In genomic region chr1:245201201-245201600, GRCh38 we compare ENCODE assay signal across 24 cellular contexts. TPM values are rescaled to one million over a fixed set of nuclear protein-coding genes. Genes with fewer than 3 reads are reported as not detected.
DNase-seq lines count a peak whose midpoint lies in the region; ATAC-seq, FAIRE-seq and TF ChIP-seq lines count a peak whose summit lies in the region.
"Had no signal": no experiment of that assay in that cellular context is flagged by ENCODE, and none has a peak within 500 bp of the region (broad histone marks: within the 10 kb centered on the region; RNA-seq: fewer than 3 reads in every experiment).

No MANE protein-coding gene starts in this region.

- H3K4me1 Mint-ChIP-seq in GM23338 (peaks cover 33% of the 10 kb centered on the region), neural progenitor cell (peaks cover 56% of the 10 kb centered on the region)
- H3K4me1 Mint-ChIP-seq: CD4-positive, alpha-beta memory T cell; IgD-negative memory B cell had no signal

- H3K36me3 ChIP-seq in GM23338 (ENCODE audit: insufficient read depth) (0 out of 2 replicates have a peak, but pooled peaks cover under 1% of the 10 kb centered on the region), Loucy (ENCODE audit: insufficient read depth, low read length) (no peaks in the 10 kb centered on the region), H1 (ENCODE audit: control insufficient read depth in 2 of 4, insufficient read depth in 4 of 4, low read length in 3 of 4) (no peaks in the 10 kb centered on the region), neural progenitor cell (no peaks in the 10 kb centered on the region)
- H3K36me3 ChIP-seq: BLaER1 treated with 17β-estradiol and CSF1 and Interleukin-3, amounts not matched to agents 10 nM and 100 nM; MG63; Peyer's patch; SJSA1 had no signal

- H3K23ac ChIP-seq in H1 (ENCODE audit: insufficient read length) = no peak overlapping the region

- H3K36me3 Mint-ChIP-seq in GM23338 (ENCODE audit: low read depth) (peaks cover 6% of the 10 kb centered on the region; the same call in 2 of the 3 replicates), neural progenitor cell (peaks cover 5% of the 10 kb centered on the region)
- H3K36me3 Mint-ChIP-seq: CD4-positive, alpha-beta memory T cell; IgD-negative memory B cell had no signal

- peak overlapping the region; percentile 21; the same call in 1 of the 2 replicates for H3K27ac ChIP-seq in GM23338 (ENCODE audit: low read depth)
- no peak overlapping the region for H3K27ac ChIP-seq in H1 (ENCODE audit: low read depth, low read length)
- no peak overlapping the region for H3K27ac ChIP-seq in neural progenitor cell
- H3K27ac ChIP-seq: BLaER1 treated with 17β-estradiol and CSF1 and Interleukin-3, amounts not matched to agents 10 nM and 100 nM; Peyer's patch; SJSA1 had no signal

- no peak overlapping the region for H2BK12ac ChIP-seq in H1 (ENCODE audit: low read depth, low read length)

- H3K56ac ChIP-seq in H1 (replicated peaks; ENCODE audit: insufficient read length, low read depth, low read length) = no peak overlapping the region

- 75% methylated on average over 4 of the region's 4 CpGs; no CpG with 5 or more reads in 1 of the 2 experiments for WGBS in H1 (ENCODE audit: extremely low coverage in 1 of 2, insufficient coverage in 1 of 2, insufficient read length in 1 of 2, insufficient replicate concordance in 2 of 2, low coverage in 1 of 2, low lambda C conversion rate in 2 of 2, missing lambda C conversion rate in 1 of 2), 2 experiments

- H3K27me3 ChIP-seq in GM23338 (ENCODE audit: insufficient read depth) = no peaks in the 10 kb centered on the region
- no peaks in the 10 kb centered on the region for H3K27me3 ChIP-seq in Loucy (ENCODE audit: insufficient read depth, low read length, poor library complexity, severe bottlenecking)
- H3K27me3 ChIP-seq in H1 (replicated peaks in 1 of 4; ENCODE audit: control insufficient read depth in 3 of 4, extremely low read depth in 1 of 4, insufficient read depth in 3 of 4, low read length in 3 of 4) = no peaks in the 10 kb centered on the region
- H3K27me3 ChIP-seq in neural progenitor cell = no peaks in the 10 kb centered on the region
- H3K27me3 ChIP-seq: MG63, Peyer's patch, SJSA1 had no signal

- CTCF ChIA-PET in H1 (lab: Charles Lee; ENCODE audit: partially characterized antibody) = interaction anchor here (0.7 to 1.7 kb wide), 6 partner anchors 8 to 312 kb away, joined by 3 to 4 read pairs (median 3); no protein-coding TSS in a partner anchor

- H3K4ac ChIP-seq in H1 (replicated peaks; ENCODE audit: insufficient read length, low read depth, low read length) = peak overlapping the region; percentile 57

- no peak for TF ChIP-seq POLR2A in H1 (IDR thresholded peaks at IDR 0.05; ENCODE audit: control extremely low read depth in 1 of 2, low read depth in 2 of 2, low read length in 2 of 2)

- H3K9me2 ChIP-seq in GM23338 (ENCODE audit: insufficient read depth) (no peaks in the 10 kb centered on the region), Loucy (replicated peaks; ENCODE audit: low read depth, low read length) (no peaks in the 10 kb centered on the region)

- H3K27me3 Mint-ChIP-seq in GM23338 (ENCODE audit: insufficient read depth, low read depth, poor library complexity) (peaks cover 12% of the 10 kb centered on the region), neural progenitor cell (ENCODE audit: insufficient read depth, low read depth) (peaks cover 8% of the 10 kb centered on the region)

- H2BK20ac ChIP-seq in H1 (ENCODE audit: low read length) = no peak overlapping the region

- H3K27ac Mint-ChIP-seq in GM23338 (peak overlapping the region; percentile 72), neural progenitor cell (peak overlapping the region; percentile 21)
- H3K27ac Mint-ChIP-seq: CD4-positive, alpha-beta memory T cell; IgD-negative memory B cell had no signal

- H2BK5ac ChIP-seq in H1 (ENCODE audit: low read depth, low read length) = no peak overlapping the region

- H4K5ac ChIP-seq in H1 (ENCODE audit: insufficient read length, low read depth, low read length) = no peak overlapping the region

- H3K4me3 Mint-ChIP-seq in GM23338 = no peak overlapping the region
- H3K4me3 Mint-ChIP-seq in neural progenitor cell = no peak overlapping the region
- H3K4me3 Mint-ChIP-seq: CD4-positive, alpha-beta memory T cell; IgD-negative memory B cell had no signal

- H2BK15ac ChIP-seq in H1 (ENCODE audit: low read length) = no peak overlapping the region

- H3K18ac ChIP-seq in H1 (ENCODE audit: extremely low read depth, low read length) = no peak overlapping the region

- H3K9ac ChIP-seq in Loucy (ENCODE audit: low read depth, low read length, poor library complexity, severe bottlenecking) (no peak overlapping the region), H1 (replicated peaks in 1 of 4; ENCODE audit: extremely low read depth in 1 of 4, low read depth in 3 of 4, low read length in 3 of 4) (no peak overlapping the region), neural progenitor cell (no peak overlapping the region)
- H3K9ac ChIP-seq: BLaER1 treated with 17β-estradiol and CSF1 and Interleukin-3, amounts not matched to agents 10 nM and 100 nM had no signal

- no peak for FAIRE-seq in H1 (lab: Jason Lieb, UNC)
- FAIRE-seq: GM12891 had no signal

- H3K4me3 ChIP-seq in GM23338 (no peak overlapping the region), Loucy (ENCODE audit: low read length, poor library complexity, severe bottlenecking) (no peak overlapping the region), H1 (ENCODE audit: extremely low read depth in 1 of 4, insufficient read depth in 2 of 4, low read depth in 3 of 4, low read length in 4 of 4) (no peak overlapping the region), neural progenitor cell (no peak overlapping the region)
- H3K4me3 ChIP-seq: BLaER1 treated with 17β-estradiol and CSF1 and Interleukin-3, amounts not matched to agents 10 nM and 100 nM; MG63; Peyer's patch; SJSA1 had no signal

- H3K9me3 Mint-ChIP-seq in GM23338 (peaks cover 13% of the 10 kb centered on the region), neural progenitor cell (peaks cover 7% of the 10 kb centered on the region)

- no peak for TF ChIP-seq EP300 in H1 (IDR thresholded peaks at IDR 0.05; ENCODE audit: borderline replicate concordance in 1 of 2, low read depth in 2 of 2, low read length in 2 of 2)

- H3K9me3 ChIP-seq in Loucy (ENCODE audit: insufficient read depth, low read depth, low read length) (no peaks in the 10 kb centered on the region), H1 (ENCODE audit: insufficient read depth in 2 of 2, low read depth in 1 of 2, low read length in 1 of 2) (no peaks in the 10 kb centered on the region), neural progenitor cell (ENCODE audit: low read depth) (no peaks in the 10 kb centered on the region)
- H3K9me3 ChIP-seq: MG63 had no signal

- H3K79me2 ChIP-seq in GM23338 (replicated peaks; ENCODE audit: insufficient read depth) = no peaks in the 10 kb centered on the region
- no peaks in the 10 kb centered on the region for H3K79me2 ChIP-seq in Loucy (ENCODE audit: insufficient read depth, low read length)
- no peaks in the 10 kb centered on the region for H3K79me2 ChIP-seq in H1 (ENCODE audit: control insufficient read depth in 1 of 2, insufficient read depth in 2 of 2, low read length in 2 of 2)
- no peaks in the 10 kb centered on the region for H3K79me2 ChIP-seq in neural progenitor cell (ENCODE audit: low read depth)

- DNase-seq in GM23338 (ENCODE audit: low spot score) (no peak), H1 (ENCODE audit: low read depth in 1 of 2, low spot score in 2 of 2) (no peak), neural progenitor cell (ENCODE audit: low spot score) (no peak), SKM-1 (lab: John Stamatoyannopoulos, UW; ENCODE audit: unreplicated experiment) (no peak), KG1 (lab: John Stamatoyannopoulos, UW) (no peak)
- DNase-seq: ACHN; Caco-2; CD4-positive, alpha-beta memory T cell; DMS153; Karpas-422; MG63; NCI-H1417 treated with DMSO at 0.1 percent for 48 hours; NCI-H187 treated with DMSO at 0.1 percent for 48 hours; NCI-H2107; NCI-H510A; Peyer's patch; SW 1271 had no signal

- H4K20me1 ChIP-seq in GM23338 (replicated peaks; ENCODE audit: insufficient read depth) (no peaks in the 10 kb centered on the region), Loucy (ENCODE audit: insufficient read depth, low read length, poor library complexity, severe bottlenecking) (no peaks in the 10 kb centered on the region), H1 (replicated peaks in 1 of 2; ENCODE audit: control insufficient read depth in 1 of 2, insufficient read depth in 2 of 2, low read length in 2 of 2) (no peaks in the 10 kb centered on the region), neural progenitor cell (ENCODE audit: low read depth) (no peaks in the 10 kb centered on the region)
- H4K20me1 ChIP-seq: BLaER1 treated with 17β-estradiol and CSF1 and Interleukin-3, amounts not matched to agents 10 nM and 100 nM had no signal

- no peak overlapping the region for H2BK120ac ChIP-seq in H1 (replicated peaks; ENCODE audit: low read depth, low read length)

- H2AK5ac ChIP-seq in H1 (ENCODE audit: low read depth, low read length) = no peak overlapping the region

- H3K79me1 ChIP-seq in H1 (ENCODE audit: low read depth, low read length) = no peaks in the 10 kb centered on the region

- no peak overlapping the region for H3K14ac ChIP-seq in H1 (ENCODE audit: insufficient read length)

- ATAC-seq in GM23338 (no peak), GM21515 (IDR thresholded peaks at IDR 0.05; ENCODE audit: unreplicated experiment) (no peak)

- H3K23me2 ChIP-seq in H1 (ENCODE audit: low read depth, low read length) = no peaks in the 10 kb centered on the region

- H2AFZ ChIP-seq in GM23338 = peak overlapping the region; percentile 69
- no peak overlapping the region for H2AFZ ChIP-seq in Loucy (ENCODE audit: low read length)
- H2AFZ ChIP-seq in H1 (ENCODE audit: low read length) = peak overlapping the region; percentile 43; the same call in 1 of the 2 replicates
- H2AFZ ChIP-seq in neural progenitor cell (replicated peaks) = no peak overlapping the region

- H4K91ac ChIP-seq in H1 (replicated peaks; ENCODE audit: insufficient read length, low read length) = no peak overlapping the region

- TF ChIP-seq CTCF in GM23338 (conservative IDR thresholded peaks at IDR 0.05; ENCODE audit: low read depth in 2 of 2) (no peak), Loucy (conservative IDR thresholded peaks at IDR 0.05; ENCODE audit: low read length) (no peak), H1 (IDR thresholded peaks at IDR 0.05; ENCODE audit: control extremely low read depth in 1 of 3, insufficient read depth in 1 of 3, low read depth in 1 of 3, low read length in 3 of 3) (no peak), neural progenitor cell (IDR thresholded peaks at IDR 0.05) (no peak)

- POLR2A ChIA-PET in H1 (lab: Charles Lee; ENCODE audit: partially characterized antibody) = no interaction called here

- H3F3A ChIP-seq in GM23338 (replicated peaks; ENCODE audit: low read depth) = no peaks in the 10 kb centered on the region
- peaks cover 2% of the 10 kb centered on the region; the same call in 1 of the 2 replicates for H3F3A ChIP-seq in Loucy (ENCODE audit: low read depth)
- H3F3A ChIP-seq in neural progenitor cell (ENCODE audit: low read depth) = peaks cover 13% of the 10 kb centered on the region

- H3K4me1 ChIP-seq in GM23338 (ENCODE audit: insufficient read depth) = peaks cover 20% of the 10 kb centered on the region
- H3K4me1 ChIP-seq in Loucy (ENCODE audit: insufficient read depth, low read length, poor library complexity, severe bottlenecking) = peaks cover 28% of the 10 kb centered on the region
- H3K4me1 ChIP-seq in H1 (replicated peaks in 1 of 4; ENCODE audit: control insufficient read depth in 3 of 4, insufficient read depth in 4 of 4, low read length in 3 of 4) = peaks cover 0 to 7% (median 5%) of the 10 kb centered on the region in 4 experiments; a peak in 4 of 7 replicates
- H3K4me1 ChIP-seq in neural progenitor cell = peaks cover 43% of the 10 kb centered on the region
- H3K4me1 ChIP-seq: Caco-2, Peyer's patch had no signal

- H4K8ac ChIP-seq in H1 (ENCODE audit: extremely low read depth, insufficient read depth, low read length) = no peak overlapping the region

- H3K4me2 ChIP-seq in GM23338 (0 out of 2 replicates have a peak overlapping the region, but pooled peaks have one; percentile 44), Loucy (ENCODE audit: low read depth, low read length, poor library complexity, severe bottlenecking) (peak overlapping the region; percentile 38), H1 (ENCODE audit: insufficient read depth in 1 of 2, low read depth in 2 of 2, low read length in 2 of 2) (no peak overlapping the region), neural progenitor cell (peak overlapping the region; percentile 27)

- TF ChIP-seq RAD21 in H1 (IDR thresholded peaks at IDR 0.05 in 1 of 2, conservative IDR thresholded peaks at IDR 0.05 in 1 of 2; ENCODE audit: low read depth in 2 of 2, low read length in 2 of 2) = no peak

RNA-seq across cellular contexts. Expression of gene KIF26B, which starts 46.4 kb away (rescaled TPM):
- total RNA-seq in GM23338 (2014; rRNA removed; shearing (Covaris generic)) = 0.19 and 0.76 TPM in 2 replicates
- polyA plus RNA-seq in GM23338 (2016; fragmentation: Nextera tagmentation; extraction: Ambion mirVana) (0.03 and 0.28 TPM in 2 replicates), H1 (2011; rRNA removed) (0.06 and 0.11 TPM in 2 replicates)
- 0.19 and 0.28 TPM in 2 replicates for total RNA-seq in H1 (2021; fragmentation: NEBNext Ultra II Directional; extraction: Animal tissue kit (Norgen Biotek cat#: 25700))
- polyA plus RNA-seq in H1 (2011; cell fraction: cytosol; rRNA removed) = 0.12 TPM
- 0.14 TPM for polyA plus RNA-seq in H1 (2011; cell fraction: nucleus; rRNA removed)
- polyA plus RNA-seq in H1 (2012, experiment 1 of 2) = 0.10 to 0.27 TPM (median 0.18 TPM) in 4 replicates
- 0.14 TPM for polyA plus RNA-seq in H1 (2012, experiment 2 of 2)
- polyA plus RNA-seq in H1 (2013, experiment 1 of 2) = 0.06 TPM
- 0.11 TPM for polyA plus RNA-seq in H1 (2013, experiment 2 of 2)
- 0.12 and 0.19 TPM in 2 replicates for polyA minus RNA-seq in H1 (2011; rRNA and poly(A)+ RNA removed)
- 0.15 TPM for polyA minus RNA-seq in H1 (2011; cell fraction: cytosol; rRNA and poly(A)+ RNA removed)
- polyA minus RNA-seq in H1 (2011; cell fraction: nucleus; rRNA and poly(A)+ RNA removed) = 1.5 TPM
- 0.47 and 1.2 TPM in 2 replicates for total RNA-seq in neural progenitor cell (ENCODE audit: low replicate concordance)
- total RNA-seq: CD4-positive, alpha-beta memory T cell; OCI-LY7 had no signal

Comparison
In these comparisons a context has a peak if more than half of its experiments do, and no peak if none do; other contexts are left out.
1. H2AFZ ChIP-seq: peak in GM23338 (single experiment) and H1 (single experiment); none in Loucy (single experiment) and neural progenitor cell (single experiment).
2. H3K4me2 ChIP-seq: peak in GM23338 (single experiment), Loucy (single experiment) and neural progenitor cell (single experiment); none in H1 (0 of 2).